ENCODE assay signal across 14 cellular contexts in genomic region chr9:127962278-127962677, GRCh38. TPM values are rescaled to one million over a fixed set of nuclear protein-coding genes. Genes with fewer than 3 reads are reported as not detected.
DNase-seq lines count a peak whose midpoint lies in the region; ATAC-seq and TF ChIP-seq lines count a peak whose summit lies in the region.
"Had no signal": no experiment of that assay in that cellular context is flagged by ENCODE, and none has a peak within 500 bp of the region (broad histone marks: within the 10 kb centered on the region; RNA-seq: fewer than 3 reads in every experiment).

No MANE protein-coding gene starts in this region.

- H3K36me3 Mint-ChIP-seq in activated naive CD8-positive, alpha-beta T cell treated with anti-CD3 and anti-CD28 coated beads, Interleukin-2, amount 50 U/mL, for 24 hours (ENCODE audit: low read depth), result peaks cover 4% of the 10 kb centered on the region

- no peak for TF ChIP-seq POLR2A in transverse colon (IDR thresholded peaks at IDR 0.05)
- no peak for TF ChIP-seq POLR2A in testis (IDR thresholded peaks at IDR 0.05)

- H3K27me3 Mint-ChIP-seq in activated naive CD8-positive, alpha-beta T cell treated with anti-CD3 and anti-CD28 coated beads, Interleukin-2, amount 50 U/mL, for 24 hours, result no peaks in the 10 kb centered on the region

- peak overlapping the region; percentile 91 for H3K27ac Mint-ChIP-seq in activated naive CD8-positive, alpha-beta T cell treated with anti-CD3 and anti-CD28 coated beads, Interleukin-2, amount 50 U/mL, for 24 hours

- H3K4me3 ChIP-seq in cardiac muscle cell (no peak overlapping the region), muscle layer of colon (ENCODE audit: low read depth in 1 of 2, low read length in 2 of 2) (no peak overlapping the region), transverse colon (no peak overlapping the region), testis (no peak overlapping the region)
- H3K4me3 ChIP-seq: spleen had no signal

- no peak overlapping the region for H3K9ac ChIP-seq in muscle layer of colon (ENCODE audit: low read length)

- peak overlapping the region; percentile 25 for H3K27ac ChIP-seq in cardiac muscle cell
- peak overlapping the region; percentile 94 for H3K27ac ChIP-seq in muscle layer of colon (ENCODE audit: low read depth, low read length)
- H3K27ac ChIP-seq in transverse colon, result peak overlapping the region; percentile 94 to 98 (median 98)
- peak overlapping the region in 1 of 2 donors; percentile 86 for H3K27ac ChIP-seq in testis

- H3K36me3 ChIP-seq in cardiac muscle cell (no peaks in the 10 kb centered on the region), muscle layer of colon (ENCODE audit: insufficient read depth, low read length) (no peaks in the 10 kb centered on the region), transverse colon (no peaks in the 10 kb centered on the region), testis (ENCODE audit: low read depth, missing control alignments) (no peaks in the 10 kb centered on the region)

- no peak for TF ChIP-seq EP300 in transverse colon (IDR thresholded peaks at IDR 0.05; ENCODE audit: low read depth)

- in situ Hi-C loops in transverse colon (cut with MboI; ENCODE audit: low pct_ligation_motif_present in 1 of 4, low pct_unique_long_range_greater_than_20kb in 1 of 4, low sequenced_read_pairs in 3 of 4), result loop anchor here in 1 of 4 donors (25.0 kb wide), 1 partner anchor 150 kb away; no protein-coding TSS in a partner anchor

- H3K4me1 Mint-ChIP-seq in activated naive CD8-positive, alpha-beta T cell treated with anti-CD3 and anti-CD28 coated beads, Interleukin-2, amount 50 U/mL, for 24 hours, result peaks cover 97% of the 10 kb centered on the region

- TF ChIP-seq CTCF in cardiac muscle cell (IDR thresholded peaks at IDR 0.05; ENCODE audit: low read depth, low read length) (no peak), transverse colon (IDR thresholded peaks at IDR 0.05) (no peak), testis (IDR thresholded peaks at IDR 0.05) (no peak)

- no peaks in the 10 kb centered on the region for H3K27me3 ChIP-seq in cardiac muscle cell
- H3K27me3 ChIP-seq in muscle layer of colon (ENCODE audit: control insufficient read depth in 1 of 2, insufficient read depth in 2 of 2, low read length in 2 of 2), result no peaks in the 10 kb centered on the region
- no peaks in the 10 kb centered on the region for H3K27me3 ChIP-seq in transverse colon
- no peaks in the 10 kb centered on the region for H3K27me3 ChIP-seq in testis

- H3K9me3 ChIP-seq in cardiac muscle cell (ENCODE audit: low read depth) (no peaks in the 10 kb centered on the region), muscle layer of colon (ENCODE audit: low read length) (no peaks in the 10 kb centered on the region), transverse colon (no peaks in the 10 kb centered on the region), testis (no peaks in the 10 kb centered on the region)
- H3K9me3 ChIP-seq: spleen had no signal

- H3K4me3 Mint-ChIP-seq in activated naive CD8-positive, alpha-beta T cell treated with anti-CD3 and anti-CD28 coated beads, Interleukin-2, amount 50 U/mL, for 24 hours, result no peak overlapping the region

- WGBS in transverse colon (ENCODE audit: low coverage in 1 of 2), 2 donors, result 52% methylated on average over 3 of the region's 3 CpGs; no CpG with 5 or more reads in 1 of the 2 donors
- WGBS in testis, 2 donors, result 53 to 100% methylated on average over 1 to 3 of the region's 3 CpGs

- ATAC-seq in activated naive CD8-positive, alpha-beta T cell treated with anti-CD3 and anti-CD28 coated beads, Interleukin-2, amount 50 U/mL, for 24 hours, result no peak

- H3K4me1 ChIP-seq in cardiac muscle cell (ENCODE audit: low read depth) (peaks cover 37% of the 10 kb centered on the region), muscle layer of colon (ENCODE audit: insufficient read depth, low read length) (peaks cover 74% of the 10 kb centered on the region), transverse colon (peaks cover 69 to 77% (median 73%) of the 10 kb centered on the region in 4 donors), testis (peaks cover 67% of the 10 kb centered on the region)

- H3K9me3 Mint-ChIP-seq in activated naive CD8-positive, alpha-beta T cell treated with anti-CD3 and anti-CD28 coated beads, Interleukin-2, amount 50 U/mL, for 24 hours, result no peaks in the 10 kb centered on the region
- H3K9me3 Mint-ChIP-seq: T-helper 2 cell treated with Interferon-gamma antibody and Interleukin-4, amounts not matched to agents 5 μg/mL and 100 μg/mL, for 36 hours had no signal

- DNase-seq in cardiac muscle cell (ENCODE audit: low read depth in 1 of 2, low spot score in 1 of 2) (no peak), cardiac septum (ENCODE audit: low spot score) (no peak), transverse colon (no peak), DMS153 treated with DMSO at 0.1 percent for 48 hours (lab: John Stamatoyannopoulos, UW; ENCODE audit: unreplicated experiment) (no peak), testis (no peak), activated gamma-delta T cell treated with Interleukin-2 at 50 U/mL for 16 hours (no peak)
- no peak for DNase-seq in activated naive CD8-positive, alpha-beta T cell treated with anti-CD3 and anti-CD28 coated beads, Interleukin-2, amount 50 U/mL, for 24 hours
- DNase-seq: activated CD4-positive, alpha-beta T cell treated with anti-CD3 and anti-CD28 coated beads, Interleukin-2, amount 50 U/mL, for 4 hours; effector CD8-positive, alpha-beta T cell; NCI-H1417; NCI-H510A treated with DMSO at 0.1 percent for 48 hours; spleen had no signal

- intact Hi-C loops in cardiac septum (cut with DNase I), result no loop called here
- intact Hi-C loops in transverse colon (cut with DNase I; ENCODE audit: low total_unique reads), result no loop called here
- intact Hi-C loops in testis (cut with DNase I; ENCODE audit: low total_unique reads), result no loop called here

RNA-seq across cellular contexts. Expression of gene EEIG1, which starts 18.5 kb away (rescaled TPM):
- total RNA-seq in cardiac muscle cell (20.9 and 25.6 TPM in 2 replicates), cardiac septum (24.1 TPM), transverse colon (100 to 1,000 TPM in 2 of 4 donors, 10 to 100 TPM in 2; 77.0 to 230 (median 96.7) TPM), testis (100 to 1,000 TPM; 119 to 129 TPM)
- polyA plus RNA-seq in cardiac muscle cell (26.6 and 32.5 TPM in 2 replicates), testis (ENCODE audit: insufficient read depth, low read depth, low replicate concordance) (75.7 TPM)

RNA-seq across cellular contexts. Expression of gene DPM2, which starts 24.6 kb away (rescaled TPM):
- total RNA-seq in cardiac muscle cell, result 26.1 and 35.6 TPM in 2 replicates
- 54.2 and 70.7 TPM in 2 replicates for polyA plus RNA-seq in cardiac muscle cell
- 14.9 TPM for total RNA-seq in cardiac septum
- total RNA-seq in transverse colon, result 100 to 1,000 TPM in 1 of 4 donors, 10 to 100 TPM in 3; 20.6 to 249 (median 26.3) TPM
- total RNA-seq in testis, result 10 to 100 TPM; 33.5 to 36.4 TPM
- polyA plus RNA-seq in testis (ENCODE audit: insufficient read depth, low read depth, low replicate concordance), result 46.6 TPM

RNA-seq across cellular contexts. Expression of gene PIP5KL1, which starts 31.7 kb away (rescaled TPM):
- total RNA-seq in cardiac muscle cell (0.89 and 1.7 TPM in 2 replicates), cardiac septum (0.57 TPM), transverse colon (1 to 10 TPM in 1 of 4 donors, not detected in 3; 4.6 TPM), testis (10 to 100 TPM in 1 of 2 donors, 1 to 10 TPM in 1; 8.4 to 10.2 TPM)
- polyA plus RNA-seq in cardiac muscle cell (3.4 and 3.5 TPM in 2 replicates), testis (ENCODE audit: insufficient read depth, low read depth, low replicate concordance) (3.9 TPM)

RNA-seq across cellular contexts. Expression of gene ST6GALNAC4, which starts 45.4 kb away (rescaled TPM):
- total RNA-seq in cardiac muscle cell (66.2 and 119 TPM in 2 replicates), cardiac septum (48.1 TPM), transverse colon (10 to 100 TPM; 16.7 to 66.1 (median 47.3) TPM), testis (10 to 100 TPM; 18.8 to 24.7 TPM)
- polyA plus RNA-seq in cardiac muscle cell (48.8 and 71.4 TPM in 2 replicates), testis (ENCODE audit: insufficient read depth, low read depth, low replicate concordance) (10.3 TPM)
